In the genomic region with DNA sequence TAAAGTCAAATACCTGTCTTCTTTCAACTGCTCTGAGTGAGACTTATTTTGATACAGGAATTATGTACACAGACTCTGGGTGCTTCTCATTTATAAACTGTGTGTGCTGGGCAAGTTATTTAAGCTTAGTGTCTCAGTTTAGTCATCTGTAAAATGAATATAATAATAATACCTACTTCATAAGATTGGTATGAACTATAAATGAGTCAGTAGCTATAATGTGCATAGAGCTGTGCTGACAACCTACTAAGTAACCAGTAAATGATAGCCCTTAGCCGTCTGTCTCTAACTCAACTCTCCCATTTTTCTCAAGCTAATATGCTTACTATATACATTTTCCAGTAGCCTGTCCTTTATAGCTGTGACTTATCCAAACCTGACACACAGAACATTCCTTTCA, we compare ENCODE assay signal across 1 cellular context.
TF ChIP-seq lines count a peak whose summit lies in the region.

No MANE protein-coding gene starts in this region.

TF ChIP-seq in SK-N-SH treated with all-trans-retinoic acid at 6 μM for 48 hours, 23 proteins besides CTCF, POLR2A, EP300 and RAD21 (continued from another document):
- TF ChIP-seq, protein P1, sequence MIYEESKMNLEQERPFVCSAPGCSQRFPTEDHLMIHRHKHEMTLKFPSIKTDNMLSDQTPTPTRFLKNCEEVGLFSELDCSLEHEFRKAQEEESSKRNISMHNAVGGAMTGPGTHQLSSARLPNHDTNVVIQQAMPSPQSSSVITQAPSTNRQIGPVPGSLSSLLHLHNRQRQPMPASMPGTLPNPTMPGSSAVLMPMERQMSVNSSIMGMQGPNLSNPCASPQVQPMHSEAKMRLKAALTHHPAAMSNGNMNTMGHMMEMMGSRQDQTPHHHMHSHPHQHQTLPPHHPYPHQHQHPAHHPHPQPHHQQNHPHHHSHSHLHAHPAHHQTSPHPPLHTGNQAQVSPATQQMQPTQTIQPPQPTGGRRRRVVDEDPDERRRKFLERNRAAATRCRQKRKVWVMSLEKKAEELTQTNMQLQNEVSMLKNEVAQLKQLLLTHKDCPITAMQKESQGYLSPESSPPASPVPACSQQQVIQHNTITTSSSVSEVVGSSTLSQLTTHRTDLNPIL (CRISPR knock-in tag; IDR thresholded peaks at IDR 0.05; ENCODE audit: low read depth), result no peak
